In the genomic region with DNA sequence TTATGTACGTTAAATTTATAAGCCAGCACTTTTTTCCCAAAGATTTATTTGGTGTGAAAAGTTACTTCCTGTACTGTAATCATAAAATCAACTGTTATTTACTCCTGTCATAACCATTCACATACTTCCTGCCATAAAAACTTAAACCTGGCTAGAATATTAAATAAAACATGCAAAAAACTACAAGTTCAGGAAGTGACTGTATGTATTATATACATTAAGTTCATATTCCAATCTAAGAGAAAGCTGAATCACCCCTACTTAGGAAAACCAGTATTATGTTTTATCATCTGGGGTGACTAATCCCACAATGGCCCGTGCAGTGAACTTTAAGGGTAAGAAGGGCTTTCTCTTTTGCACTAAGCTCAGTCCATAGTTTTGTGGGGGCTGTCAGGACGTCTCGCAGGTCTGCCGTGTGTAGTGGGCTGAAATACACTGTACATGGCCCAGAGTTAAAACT, we compare ENCODE assay signal across 9 cellular contexts.
DNase-seq lines count a peak whose midpoint lies in the region; ATAC-seq and TF ChIP-seq lines count a peak whose summit lies in the region.
"Had no signal": no experiment of that assay in that cellular context is flagged by ENCODE, and none has a peak within 500 bp of the region (broad histone marks: within the 10 kb centered on the region; RNA-seq: fewer than 3 reads in every experiment).

No MANE protein-coding gene starts in this region.

- H3K4me3 ChIP-seq in CD8-positive, alpha-beta memory T cell (ENCODE audit: low read length), result no peak overlapping the region
- H3K4me3 ChIP-seq in NB4 (ENCODE audit: low read depth, low read length) (no peak overlapping the region), brain microvascular endothelial cell (ENCODE audit: low read depth, low read length) (no peak overlapping the region), OCI-LY7 (ENCODE audit: low read depth, low read length, poor library complexity, severe bottlenecking) (no peak overlapping the region)

- POLR2A ChIA-PET in CD8-positive, alpha-beta memory T cell (lab: Charles Lee), result no interaction called here
- POLR2A ChIA-PET in naive thymus-derived CD8-positive, alpha-beta T cell (lab: Charles Lee), result interaction anchor here (0.6 kb wide), 1 partner anchor 1054 kb away, joined by 3 read pairs; no protein-coding TSS in a partner anchor
- POLR2A ChIA-PET in OCI-LY7 (lab: Charles Lee), result no interaction called here

- peak overlapping the region; percentile 37 to 82 (median 51) for H3K4me3 Mint-ChIP-seq in CD8-positive, alpha-beta memory T cell
- peak overlapping the region in 2 of 10 donors; percentile 31 to 40 for H3K4me3 Mint-ChIP-seq in naive thymus-derived CD8-positive, alpha-beta T cell

- peaks cover 8% of the 10 kb centered on the region; the same call in 1 of the 2 replicates for H3K79me2 ChIP-seq in OCI-LY7 (ENCODE audit: insufficient read depth, low read depth, low read length)

- no peaks in the 10 kb centered on the region for H3K9me2 ChIP-seq in OCI-LY7 (ENCODE audit: insufficient read depth, low read length)

- H3K4me1 ChIP-seq in CD8-positive, alpha-beta memory T cell (ENCODE audit: insufficient read depth, low read length), result peaks cover 60% of the 10 kb centered on the region
- peaks cover 15% of the 10 kb centered on the region for H3K4me1 ChIP-seq in OCI-LY7 (ENCODE audit: insufficient read depth, low read length, poor library complexity, severe bottlenecking)

- ATAC-seq in naive thymus-derived CD8-positive, alpha-beta T cell, result no peak
- ATAC-seq in GM21723 (IDR thresholded peaks at IDR 0.05; ENCODE audit: unreplicated experiment), result no peak
- ATAC-seq in GM21825 (IDR thresholded peaks at IDR 0.05; ENCODE audit: unreplicated experiment), result no peak
- ATAC-seq in GM18517 (IDR thresholded peaks at IDR 0.05; ENCODE audit: unreplicated experiment), result no peak

- H4K20me1 ChIP-seq in OCI-LY7 (ENCODE audit: insufficient read depth, low read length), result no peaks in the 10 kb centered on the region

- no TSS peak for BruUV-seq in OCI-LY7 (replicated peaks; lab: Mats Ljungman, UMichigan)

- no peaks in the 10 kb centered on the region for H3K27me3 ChIP-seq in CD8-positive, alpha-beta memory T cell (ENCODE audit: insufficient read depth, low read length, poor library complexity, severe bottlenecking)
- H3K27me3 ChIP-seq in brain microvascular endothelial cell (replicated peaks), result no peaks in the 10 kb centered on the region

- no peak overlapping the region for H2AFZ ChIP-seq in OCI-LY7 (ENCODE audit: low read length)

- H3K9me3 Mint-ChIP-seq in CD8-positive, alpha-beta memory T cell, result no peaks in the 10 kb centered on the region
- H3K9me3 Mint-ChIP-seq in naive thymus-derived CD8-positive, alpha-beta T cell, result no peaks in the 10 kb centered on the region

- TF ChIP-seq CTCF in NB4 (IDR thresholded peaks at IDR 0.05; ENCODE audit: low read depth, low read length) (no peak), brain microvascular endothelial cell (IDR thresholded peaks at IDR 0.05; ENCODE audit: low read depth, low read length, missing control alignments) (no peak), OCI-LY7 (conservative IDR thresholded peaks at IDR 0.05; ENCODE audit: low read length) (no peak)

- no peaks in the 10 kb centered on the region for H3K9me3 ChIP-seq in CD8-positive, alpha-beta memory T cell (ENCODE audit: low read length)
- no peaks in the 10 kb centered on the region for H3K9me3 ChIP-seq in OCI-LY7 (ENCODE audit: low read length)

- H3K36me3 Mint-ChIP-seq in CD8-positive, alpha-beta memory T cell, result peaks cover 0 to 67% (median 5%) of the 10 kb centered on the region in 3 donors
- peaks cover 0 to 25% (median 0%) of the 10 kb centered on the region in 3 donors for H3K36me3 Mint-ChIP-seq in naive thymus-derived CD8-positive, alpha-beta T cell

- peak overlapping the region; percentile 70 to 96 (median 80) for H3K27ac Mint-ChIP-seq in CD8-positive, alpha-beta memory T cell
- peak overlapping the region in 8 of 10 donors; percentile 2 to 81 (median 48) for H3K27ac Mint-ChIP-seq in naive thymus-derived CD8-positive, alpha-beta T cell

- peaks cover 73 to 98% (median 94%) of the 10 kb centered on the region in 3 donors for H3K4me1 Mint-ChIP-seq in CD8-positive, alpha-beta memory T cell
- peaks cover 40 to 82% (median 72%) of the 10 kb centered on the region in 4 donors for H3K4me1 Mint-ChIP-seq in naive thymus-derived CD8-positive, alpha-beta T cell

- H3K27ac ChIP-seq in CD8-positive, alpha-beta memory T cell (ENCODE audit: low read depth, low read length), result no peak overlapping the region
- H3K27ac ChIP-seq in brain microvascular endothelial cell, result peak overlapping the region; percentile 96
- H3K27ac ChIP-seq in OCI-LY7 (ENCODE audit: low read depth, low read length, poor library complexity, severe bottlenecking), result no peak overlapping the region

- CTCF ChIA-PET in CD8-positive, alpha-beta memory T cell (lab: Charles Lee), result interaction anchor here (0.9 to 3.1 kb wide), 2 partner anchors 13 to 21 kb away, joined by 4 to 16 read pairs; no protein-coding TSS in a partner anchor
- CTCF ChIA-PET in OCI-LY7 (lab: Charles Lee; ENCODE audit: unreplicated experiment), result no interaction called here

- no peak overlapping the region for H3K4me2 ChIP-seq in OCI-LY7 (ENCODE audit: low read length)

- peaks cover 0 to 4% of the 10 kb centered on the region in 2 donors for H3K27me3 Mint-ChIP-seq in CD8-positive, alpha-beta memory T cell
- no peaks in the 10 kb centered on the region for H3K27me3 Mint-ChIP-seq in naive thymus-derived CD8-positive, alpha-beta T cell

- H3K36me3 ChIP-seq in CD8-positive, alpha-beta memory T cell (ENCODE audit: insufficient read depth, low read length), result no peaks in the 10 kb centered on the region
- H3K36me3 ChIP-seq in brain microvascular endothelial cell (replicated peaks) (no peaks in the 10 kb centered on the region), OCI-LY7 (ENCODE audit: insufficient read depth, low read length) (no peaks in the 10 kb centered on the region)

- intact Hi-C loops in OCI-LY7 (cut with micrococcal nuclease; ENCODE audit: unreplicated experiment), result no loop called here

- no peak for DNase-seq in CD8-positive, alpha-beta memory T cell
- DNase-seq in NB4 (ENCODE audit: low read depth), result peak; percentile 59
- DNase-seq in brain microvascular endothelial cell, result no peak
- no peak for DNase-seq in naive thymus-derived CD8-positive, alpha-beta T cell
- no peak for DNase-seq in OCI-LY7 (ENCODE audit: low spot score)
- DNase-seq: T-helper 9 cell had no signal

- in situ Hi-C loops in brain microvascular endothelial cell (cut with HindIII; ENCODE audit: low pct_ligation_motif_present, low sequenced_read_pairs), result no loop called here

- TF ChIP-seq POLR2A in NB4 (IDR thresholded peaks at IDR 0.05; ENCODE audit: extremely low read depth, insufficient read length), result no peak
